8 cellular contexts compared by ENCODE assay signal in the genomic region with DNA sequence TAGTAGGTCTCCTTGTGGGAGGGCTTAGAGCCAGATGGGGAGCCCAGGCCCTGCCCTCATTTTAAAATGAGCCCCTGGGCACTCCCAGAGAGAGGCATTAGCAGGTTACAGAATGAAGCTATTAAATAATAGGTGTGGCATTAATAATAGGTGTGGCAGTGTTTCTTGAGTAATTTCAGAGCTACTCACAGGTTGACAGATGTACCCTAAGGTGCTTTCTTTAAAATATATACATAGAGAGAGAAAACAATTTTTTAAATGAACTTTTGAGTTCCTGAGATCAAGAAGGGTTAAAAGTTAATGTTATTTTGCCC. TPM values are rescaled to one million over a fixed set of nuclear protein-coding genes. Genes with fewer than 3 reads are reported as not detected.
DNase-seq lines count a peak whose midpoint lies in the region; ATAC-seq and TF ChIP-seq lines count a peak whose summit lies in the region.

No MANE protein-coding gene starts in this region.

- no peaks in the 10 kb centered on the region for H3K36me3 Mint-ChIP-seq in activated naive CD8-positive, alpha-beta T cell treated with anti-CD3 and anti-CD28 coated beads for 36 hours
- H3K36me3 Mint-ChIP-seq in memory B cell = no peaks in the 10 kb centered on the region

- H3K27ac ChIP-seq in right atrium auricular region = peak overlapping the region; percentile 56 to 68
- H3K27ac ChIP-seq in vagina = peak overlapping the region; percentile 79

- no peaks in the 10 kb centered on the region for H3K27me3 Mint-ChIP-seq in activated naive CD8-positive, alpha-beta T cell treated with anti-CD3 and anti-CD28 coated beads for 36 hours
- H3K27me3 Mint-ChIP-seq in memory B cell = no peaks in the 10 kb centered on the region

- H3K4me3 ChIP-seq in right atrium auricular region (peak overlapping the region; percentile 55 to 70), vagina (peak overlapping the region; percentile 67 to 69)

- peak overlapping the region; percentile 27 for H3K27ac Mint-ChIP-seq in activated naive CD8-positive, alpha-beta T cell treated with anti-CD3 and anti-CD28 coated beads for 36 hours
- peak overlapping the region; percentile 39 for H3K27ac Mint-ChIP-seq in memory B cell

- TF ChIP-seq POLR2A in vagina (IDR thresholded peaks at IDR 0.05) = no peak

- H3K9me3 ChIP-seq in right atrium auricular region (no peaks in the 10 kb centered on the region), vagina (no peaks in the 10 kb centered on the region)

- DNase-seq in right atrium auricular region (ENCODE audit: low spot score) = no peak
- DNase-seq in Right ventricle myocardium inferior (ENCODE audit: missing footprints) = no peak
- DNase-seq in activated naive CD8-positive, alpha-beta T cell treated with anti-CD3 and anti-CD28 coated beads for 36 hours = no peak
- DNase-seq in memory B cell (ENCODE audit: low spot score in 2 of 2) = no peak
- no peak for DNase-seq in vagina (ENCODE audit: extremely low spot score in 2 of 2)
- no peak for DNase-seq in DMS114 treated with DMSO at 0.1 percent for 48 hours (lab: John Stamatoyannopoulos, UW; ENCODE audit: unreplicated experiment)

- H3K4me3 Mint-ChIP-seq in activated naive CD8-positive, alpha-beta T cell treated with anti-CD3 and anti-CD28 coated beads for 36 hours = peak overlapping the region; percentile 83
- peak overlapping the region; percentile 93 for H3K4me3 Mint-ChIP-seq in memory B cell

- intact Hi-C loops in Right ventricle myocardium inferior (cut with DNase I) = loop anchor here (5.0 kb wide), 1 partner anchor 36 kb away; no protein-coding TSS in a partner anchor
- intact Hi-C loops in vagina (cut with DNase I) = loop anchor here (5.0 kb wide), 1 partner anchor 101 kb away; the partner anchor contains the start of gene HENMT1

- TF ChIP-seq CTCF in right atrium auricular region (IDR thresholded peaks at IDR 0.05) (no peak), vagina (IDR thresholded peaks at IDR 0.05) (no peak)

- no peaks in the 10 kb centered on the region for H3K9me3 Mint-ChIP-seq in activated naive CD8-positive, alpha-beta T cell treated with anti-CD3 and anti-CD28 coated beads for 36 hours
- H3K9me3 Mint-ChIP-seq in memory B cell = no peaks in the 10 kb centered on the region

- H3K27me3 ChIP-seq in right atrium auricular region (no peaks in the 10 kb centered on the region), vagina (no peaks in the 10 kb centered on the region)

- H3K4me1 ChIP-seq in right atrium auricular region = peaks cover 0 to 17% of the 10 kb centered on the region in 2 donors
- peaks cover 25% of the 10 kb centered on the region for H3K4me1 ChIP-seq in vagina

- H3K36me3 ChIP-seq in right atrium auricular region (no peaks in the 10 kb centered on the region), vagina (no peaks in the 10 kb centered on the region)

- H3K4me1 Mint-ChIP-seq in activated naive CD8-positive, alpha-beta T cell treated with anti-CD3 and anti-CD28 coated beads for 36 hours = peaks cover 29% of the 10 kb centered on the region
- peaks cover 13% of the 10 kb centered on the region for H3K4me1 Mint-ChIP-seq in memory B cell

- ATAC-seq in Right ventricle myocardium inferior (no peak), memory B cell (ENCODE audit: low read depth) (peak; percentile 18), HG02885 (IDR thresholded peaks at IDR 0.05; ENCODE audit: poor library complexity, unreplicated experiment) (no peak), GM19455 (IDR thresholded peaks at IDR 0.05; ENCODE audit: unreplicated experiment) (no peak)

RNA-seq across cellular contexts. Expression of gene EEIG2, which starts 1.2 kb away (rescaled TPM):
- total RNA-seq in right atrium auricular region = 1 to 10 TPM; 6.1 to 7.4 TPM
- total RNA-seq in Right ventricle myocardium inferior = 5.5 TPM
- total RNA-seq in activated naive CD8-positive, alpha-beta T cell treated with anti-CD3 and anti-CD28 coated beads for 36 hours = 1 to 10 TPM; 7.8 to 7.9 TPM
- total RNA-seq in vagina = 11.5 TPM
